1 cellular context compared by ENCODE assay signal in genomic region chr4:182221987-182222386, GRCh38.
TF ChIP-seq lines count a peak whose summit lies in the region.

No MANE protein-coding gene starts in this region.

TF ChIP-seq in K562, 482 proteins besides CTCF, POLR2A, EP300 and RAD21 (continued from another document):
- no peak for TF ChIP-seq TARDBP (IDR thresholded peaks at IDR 0.05)
- no peak for TF ChIP-seq E2F1 (CRISPR knock-in tag; IDR thresholded peaks at IDR 0.05)
- no peak for TF ChIP-seq TFAP4 (CRISPR knock-in tag; IDR thresholded peaks at IDR 0.05; ENCODE audit: borderline replicate concordance)
TF ChIP-seq in K562: peak in this region for 0.
